In the genomic region with DNA sequence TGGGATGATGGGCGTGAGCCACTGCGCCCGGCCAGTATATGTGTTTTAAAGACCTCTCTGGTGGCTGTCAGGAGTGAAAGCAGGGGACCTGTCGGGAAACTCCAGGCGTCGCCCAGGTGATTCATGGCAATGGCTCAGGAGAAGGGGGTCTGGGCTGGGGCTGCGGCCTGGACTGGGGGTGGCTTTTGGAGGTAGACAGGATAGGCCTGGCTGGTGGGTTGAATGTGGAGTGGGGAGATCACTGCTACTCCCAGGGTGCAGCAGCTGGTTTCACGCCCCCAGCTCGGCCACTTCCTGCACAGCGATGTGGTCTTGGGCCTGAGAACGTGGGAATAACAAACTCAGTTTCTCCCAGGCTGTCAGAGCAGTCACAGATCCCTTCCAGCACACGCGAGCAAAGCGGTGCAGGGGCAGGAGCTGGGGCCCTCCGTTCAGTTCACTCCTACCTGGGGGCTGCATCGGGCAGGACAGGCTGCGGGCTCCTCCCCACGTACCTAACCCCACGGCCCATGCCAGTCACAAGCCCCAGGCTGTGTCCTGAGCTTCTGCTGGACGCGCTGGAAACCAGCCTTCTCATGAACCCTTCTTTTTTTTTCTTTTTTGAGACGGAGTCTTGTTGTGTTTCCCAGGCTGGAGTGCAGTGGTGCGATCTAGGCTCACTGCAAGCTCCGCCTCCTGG, we compare ENCODE assay signal across 13 cellular contexts. TPM values are rescaled to one million over a fixed set of nuclear protein-coding genes. Genes with fewer than 3 reads are reported as not detected.
DNase-seq lines count a peak whose midpoint lies in the region; ATAC-seq and TF ChIP-seq lines count a peak whose summit lies in the region.
"Had no signal": no experiment of that assay in that cellular context is flagged by ENCODE, and none has a peak within 500 bp of the region (broad histone marks: within the 10 kb centered on the region; RNA-seq: fewer than 3 reads in every experiment).

No MANE protein-coding gene starts in this region.

- POLR2A ChIA-PET in CD8-positive, alpha-beta T cell (lab: Charles Lee) = no interaction called here

- peaks cover under 1% of the 10 kb centered on the region for H3K36me3 Mint-ChIP-seq in effector memory CD8-positive, alpha-beta T cell (ENCODE audit: insufficient read depth)
- H3K36me3 Mint-ChIP-seq in nephron progenitor cell (ENCODE audit: low read depth) = peaks cover 23% of the 10 kb centered on the region
- H3K36me3 Mint-ChIP-seq in CD8-positive, alpha-beta T cell = peaks cover 25% of the 10 kb centered on the region

- peak overlapping the region; percentile 85 for H3K4me2 ChIP-seq in BLaER1

- peaks cover 28 to 50% of the 10 kb centered on the region in 2 donors for H3K4me1 Mint-ChIP-seq in effector memory CD8-positive, alpha-beta T cell (ENCODE audit: low read depth in 2 of 2)
- peaks cover 81% of the 10 kb centered on the region for H3K4me1 Mint-ChIP-seq in nephron progenitor cell
- peaks cover 18% of the 10 kb centered on the region for H3K4me1 Mint-ChIP-seq in CD8-positive, alpha-beta T cell (ENCODE audit: low read depth)

- intact Hi-C loops in CD8-positive, alpha-beta T cell (cut with DNase I, micrococcal nuclease) = no loop called here

- no peaks in the 10 kb centered on the region for H3K9me3 ChIP-seq in BLaER1
- H3K9me3 ChIP-seq in HUES6 (ENCODE audit: control insufficient read depth, insufficient read depth, low read depth, low read length) = no peaks in the 10 kb centered on the region
- no peaks in the 10 kb centered on the region for H3K9me3 ChIP-seq in CD8-positive, alpha-beta T cell (ENCODE audit: low read length)
- H3K9me3 ChIP-seq: psoas muscle, suprapubic skin had no signal

- H3K4me3 ChIP-seq in BLaER1 = no peak overlapping the region
- H3K4me3 ChIP-seq in HUES6 (ENCODE audit: low read depth, low read length) = no peak overlapping the region
- no peak overlapping the region for H3K4me3 ChIP-seq in CD8-positive, alpha-beta T cell (ENCODE audit: low read depth, low read length)
- H3K4me3 ChIP-seq: psoas muscle, suprapubic skin had no signal

- H3K9ac ChIP-seq in BLaER1 (peak overlapping the region; percentile 17; the same call in 1 of the 2 replicates), HUES6 (ENCODE audit: low read length) (peak overlapping the region; percentile 57)

- H3K27me3 ChIP-seq in BLaER1 (no peaks in the 10 kb centered on the region), HUES6 (ENCODE audit: control insufficient read depth, insufficient read depth, low read length) (no peaks in the 10 kb centered on the region)
- H3K27me3 ChIP-seq in CD8-positive, alpha-beta T cell (ENCODE audit: insufficient read depth, low read length) = no peaks in the 10 kb centered on the region
- H3K27me3 ChIP-seq: suprapubic skin had no signal

- H3K27ac Mint-ChIP-seq in effector memory CD8-positive, alpha-beta T cell = peak overlapping the region; percentile 59 to 84
- peak overlapping the region; percentile 96 for H3K27ac Mint-ChIP-seq in nephron progenitor cell
- no peak overlapping the region for H3K27ac Mint-ChIP-seq in CD8-positive, alpha-beta T cell

- no peak for TF ChIP-seq CTCF in nephron progenitor cell (IDR thresholded peaks at IDR 0.05)
- TF ChIP-seq CTCF in CD8-positive, alpha-beta T cell (IDR thresholded peaks at IDR 0.05) = no peak

- no peak overlapping the region; the same call in 1 of the 2 replicates for H3K27ac ChIP-seq in BLaER1
- peak overlapping the region; percentile 42; the same call in 1 of the 2 replicates for H3K27ac ChIP-seq in HUES6 (ENCODE audit: low read depth, low read length)
- H3K27ac ChIP-seq in CD8-positive, alpha-beta T cell (ENCODE audit: low read depth, low read length) = no peak overlapping the region
- H3K27ac ChIP-seq: psoas muscle had no signal

- peak overlapping the region in 1 of 2 donors; percentile 42 for H3K4me3 Mint-ChIP-seq in effector memory CD8-positive, alpha-beta T cell
- peak overlapping the region; percentile 67 for H3K4me3 Mint-ChIP-seq in nephron progenitor cell
- no peak overlapping the region for H3K4me3 Mint-ChIP-seq in CD8-positive, alpha-beta T cell

- ATAC-seq in effector memory CD8-positive, alpha-beta T cell (replicated peaks) = no peak
- ATAC-seq in CD8-positive, alpha-beta T cell = no peak

- no peaks in the 10 kb centered on the region for H3K9me3 Mint-ChIP-seq in effector memory CD8-positive, alpha-beta T cell
- H3K9me3 Mint-ChIP-seq in nephron progenitor cell = peaks cover 13% of the 10 kb centered on the region
- peaks cover 2% of the 10 kb centered on the region for H3K9me3 Mint-ChIP-seq in CD8-positive, alpha-beta T cell

- peaks cover 77% of the 10 kb centered on the region for H3K4me1 ChIP-seq in BLaER1
- H3K4me1 ChIP-seq in HUES6 (ENCODE audit: control insufficient read depth, insufficient read depth, low read length) = peaks cover 54% of the 10 kb centered on the region
- no peaks in the 10 kb centered on the region for H3K4me1 ChIP-seq in CD8-positive, alpha-beta T cell (ENCODE audit: insufficient read depth, low read length)

- H3K27me3 Mint-ChIP-seq in effector memory CD8-positive, alpha-beta T cell = no peaks in the 10 kb centered on the region
- H3K27me3 Mint-ChIP-seq in nephron progenitor cell (ENCODE audit: low read depth, poor library complexity) = no peaks in the 10 kb centered on the region
- no peaks in the 10 kb centered on the region for H3K27me3 Mint-ChIP-seq in CD8-positive, alpha-beta T cell (ENCODE audit: low read depth)

- peaks cover 15% of the 10 kb centered on the region; the same call in 1 of the 2 replicates for H3K36me3 ChIP-seq in BLaER1
- H3K36me3 ChIP-seq in HUES6 (ENCODE audit: control insufficient read depth, insufficient read depth, low read length) = no peaks in the 10 kb centered on the region
- no peaks in the 10 kb centered on the region for H3K36me3 ChIP-seq in CD8-positive, alpha-beta T cell (ENCODE audit: insufficient read depth, low read length)
- H3K36me3 ChIP-seq: suprapubic skin had no signal

- CTCF ChIA-PET in CD8-positive, alpha-beta T cell (lab: Charles Lee) = no interaction called here

- DNase-seq in effector memory CD8-positive, alpha-beta T cell = no peak
- no peak for DNase-seq in nephron progenitor cell
- DNase-seq in SKM-1 (lab: John Stamatoyannopoulos, UW; ENCODE audit: unreplicated experiment) = no peak
- no peak for DNase-seq in CD8-positive, alpha-beta T cell
- no peak for DNase-seq in COR-L47 (lab: John Stamatoyannopoulos, UW)
- DNase-seq in occipital lobe (lab: John Stamatoyannopoulos, UW) = no peak
- DNase-seq: Calu3, NCI-H1694 treated with DMSO at 0.1 percent for 48 hours, NCI-H446 treated with DMSO at 0.1 percent for 48 hours had no signal

- H4K20me1 ChIP-seq in BLaER1 = peaks cover 100% of the 10 kb centered on the region

RNA-seq across cellular contexts. Expression of a gene that starts 18.9 kb away (rescaled TPM):
- total RNA-seq in CD8-positive, alpha-beta T cell = 100 to 1,000 TPM; 111 to 121 TPM
- 30.9 TPM for total RNA-seq in occipital lobe
